ENCODE assay signal across 9 cellular contexts in the genomic region with DNA sequence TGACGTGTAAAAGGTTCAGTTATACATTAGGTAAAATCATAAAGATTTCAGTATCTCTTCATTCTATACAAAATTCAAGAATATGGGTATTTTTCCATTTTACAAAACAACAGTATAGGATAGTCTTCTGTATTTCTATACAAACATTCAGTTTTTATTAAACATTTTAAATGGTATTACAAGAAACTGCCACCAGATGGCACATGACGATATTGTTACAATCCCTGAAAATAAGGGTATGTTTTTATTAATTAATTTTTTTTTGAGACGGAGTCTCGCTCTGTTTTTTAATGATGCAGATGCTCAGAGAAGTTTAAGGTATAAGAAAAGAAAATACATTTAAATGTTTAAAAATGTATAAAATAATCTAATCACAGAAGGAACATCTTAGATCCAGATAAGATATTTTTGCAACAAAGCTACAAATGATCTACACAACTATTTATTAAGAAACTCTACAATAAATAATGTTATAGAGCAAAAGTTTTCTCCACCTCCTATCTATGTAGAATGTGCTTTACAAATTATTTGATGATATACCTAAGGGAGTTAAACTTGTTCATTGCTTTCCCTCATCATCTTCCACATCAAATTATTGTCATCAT. TPM values are rescaled to one million over a fixed set of nuclear protein-coding genes. Genes with fewer than 3 reads are reported as not detected.
DNase-seq lines count a peak whose midpoint lies in the region; ATAC-seq and TF ChIP-seq lines count a peak whose summit lies in the region.
"Had no signal": no experiment of that assay in that cellular context is flagged by ENCODE, and none has a peak within 500 bp of the region (broad histone marks: within the 10 kb centered on the region; RNA-seq: fewer than 3 reads in every experiment).

No MANE protein-coding gene starts in this region.

- no peak overlapping the region for H3K4me3 Mint-ChIP-seq in activated naive CD4-positive, alpha-beta T cell treated with anti-CD3 and anti-CD28 coated beads for 36 hours
- H3K4me3 Mint-ChIP-seq in T-helper 1 cell treated with Interleukin-12 subunit alpha and Interleukin-12 subunit beta and Interleukin-4 antibody, amounts not matched to agents 30 μg/mL and 1 μg/mL, for 36 hours = no peak overlapping the region
- H3K4me3 Mint-ChIP-seq: dendritic cell treated with granulocyte-macrophage colony-stimulating factor and Interleukin-4, amounts not matched to agents 40 ng/mL and 50 ng/mL, for 4 days had no signal

- DNase-seq in activated naive CD4-positive, alpha-beta T cell treated with anti-CD3 and anti-CD28 coated beads for 36 hours = peak; percentile 35
- no peak for DNase-seq in activated naive CD4-positive, alpha-beta T cell treated with anti-CD3 and anti-CD28 coated beads, Interleukin-2, amount 50 U/mL, for 72 hours (ENCODE audit: low spot score in 2 of 2)
- DNase-seq in M059J (ENCODE audit: low read depth) (peak; percentile 63), fibroblast of the conjunctiva (ENCODE audit: low read depth) (peak; percentile 23), sigmoid colon (no peak), GM19240 (ENCODE audit: insufficient read length, low spot score) (no peak)

- H3K27me3 Mint-ChIP-seq in activated naive CD4-positive, alpha-beta T cell treated with anti-CD3 and anti-CD28 coated beads for 36 hours (ENCODE audit: low read depth) = no peaks in the 10 kb centered on the region
- H3K27me3 Mint-ChIP-seq in T-helper 1 cell treated with Interleukin-12 subunit alpha and Interleukin-12 subunit beta and Interleukin-4 antibody, amounts not matched to agents 30 μg/mL and 1 μg/mL, for 36 hours (ENCODE audit: low read depth) = no peaks in the 10 kb centered on the region
- H3K27me3 Mint-ChIP-seq: dendritic cell treated with granulocyte-macrophage colony-stimulating factor and Interleukin-4, amounts not matched to agents 40 ng/mL and 50 ng/mL, for 4 days had no signal

- TF ChIP-seq EP300 in sigmoid colon (IDR thresholded peaks at IDR 0.05) = no peak

- no peak overlapping the region for H3K4me3 ChIP-seq in sigmoid colon

- no peak for ATAC-seq in activated naive CD4-positive, alpha-beta T cell treated with anti-CD3 and anti-CD28 coated beads, Interleukin-2, amount 50 U/mL, for 72 hours
- ATAC-seq in HG03108 (IDR thresholded peaks at IDR 0.05; ENCODE audit: unreplicated experiment) = no peak

- intact Hi-C loops in activated naive CD4-positive, alpha-beta T cell treated with anti-CD3 and anti-CD28 coated beads for 36 hours (cut with micrococcal nuclease) = loop anchor here (1.0 kb wide), 3 partner anchors 39 to 94 kb away; a partner anchor contains a TSS
- intact Hi-C loops in sigmoid colon (cut with DNase I) = loop anchor here (2.0 kb wide), 2 partner anchors 69 to 447 kb away; a partner anchor contains a TSS

- no peak overlapping the region for H3K27ac ChIP-seq in sigmoid colon

- CTCF ChIA-PET in activated naive CD4-positive, alpha-beta T cell treated with anti-CD3 and anti-CD28 coated beads for 36 hours (lab: Charles Lee) = interaction anchor here (0.6 to 3.3 kb wide), 24 partner anchors 12 to 452 kb away, joined by 3 to 24 read pairs (median 5); a partner anchor contains a TSS

- H3K4me1 Mint-ChIP-seq in activated naive CD4-positive, alpha-beta T cell treated with anti-CD3 and anti-CD28 coated beads for 36 hours (ENCODE audit: low read depth) = peaks cover 3% of the 10 kb centered on the region
- peaks cover 9% of the 10 kb centered on the region for H3K4me1 Mint-ChIP-seq in T-helper 1 cell treated with Interleukin-12 subunit alpha and Interleukin-12 subunit beta and Interleukin-4 antibody, amounts not matched to agents 30 μg/mL and 1 μg/mL, for 36 hours (ENCODE audit: low read depth)

- H3K4me1 ChIP-seq in sigmoid colon = peaks cover 0 to 7% (median 0%) of the 10 kb centered on the region in 4 donors

- no peaks in the 10 kb centered on the region for H3K9me3 ChIP-seq in sigmoid colon

- TF ChIP-seq CTCF in sigmoid colon (IDR thresholded peaks at IDR 0.05) = peak in 3 of 4 experiments; percentile 35 to 61 (median 43)

- H3K36me3 ChIP-seq in sigmoid colon = no peaks in the 10 kb centered on the region

- no peak for TF ChIP-seq POLR2A in sigmoid colon (IDR thresholded peaks at IDR 0.05)

- H3K27ac Mint-ChIP-seq in activated naive CD4-positive, alpha-beta T cell treated with anti-CD3 and anti-CD28 coated beads for 36 hours = no peak overlapping the region
- no peak overlapping the region for H3K27ac Mint-ChIP-seq in activated naive CD4-positive, alpha-beta T cell treated with anti-CD3 and anti-CD28 coated beads, Interleukin-2, amount 50 U/mL, for 72 hours
- peak overlapping the region; percentile 31 for H3K27ac Mint-ChIP-seq in T-helper 1 cell treated with Interleukin-12 subunit alpha and Interleukin-12 subunit beta and Interleukin-4 antibody, amounts not matched to agents 30 μg/mL and 1 μg/mL, for 36 hours
- H3K27ac Mint-ChIP-seq: dendritic cell treated with granulocyte-macrophage colony-stimulating factor and Interleukin-4, amounts not matched to agents 40 ng/mL and 50 ng/mL, for 4 days had no signal

- no peaks in the 10 kb centered on the region for H3K9me3 Mint-ChIP-seq in activated naive CD4-positive, alpha-beta T cell treated with anti-CD3 and anti-CD28 coated beads for 36 hours
- no peaks in the 10 kb centered on the region for H3K9me3 Mint-ChIP-seq in activated naive CD4-positive, alpha-beta T cell treated with anti-CD3 and anti-CD28 coated beads, Interleukin-2, amount 50 U/mL, for 72 hours
- H3K9me3 Mint-ChIP-seq in T-helper 1 cell treated with Interleukin-12 subunit alpha and Interleukin-12 subunit beta and Interleukin-4 antibody, amounts not matched to agents 30 μg/mL and 1 μg/mL, for 36 hours = no peaks in the 10 kb centered on the region
- H3K9me3 Mint-ChIP-seq: dendritic cell treated with granulocyte-macrophage colony-stimulating factor and Interleukin-4, amounts not matched to agents 40 ng/mL and 50 ng/mL, for 4 days had no signal

- peaks cover 39% of the 10 kb centered on the region for H3K36me3 Mint-ChIP-seq in activated naive CD4-positive, alpha-beta T cell treated with anti-CD3 and anti-CD28 coated beads for 36 hours (ENCODE audit: low read depth)
- H3K36me3 Mint-ChIP-seq in activated naive CD4-positive, alpha-beta T cell treated with anti-CD3 and anti-CD28 coated beads, Interleukin-2, amount 50 U/mL, for 72 hours = peaks cover 5 to 23% of the 10 kb centered on the region in 2 donors
- H3K36me3 Mint-ChIP-seq in T-helper 1 cell treated with Interleukin-12 subunit alpha and Interleukin-12 subunit beta and Interleukin-4 antibody, amounts not matched to agents 30 μg/mL and 1 μg/mL, for 36 hours (ENCODE audit: low read depth) = peaks cover 40% of the 10 kb centered on the region

- WGBS in sigmoid colon, 2 donors = 8 to 21% methylated on average over 4 of the region's 4 CpGs

- H3K27me3 ChIP-seq in sigmoid colon = no peaks in the 10 kb centered on the region

RNA-seq across cellular contexts. Expression of a gene that starts 23.5 kb away (rescaled TPM):
- total RNA-seq in activated naive CD4-positive, alpha-beta T cell treated with anti-CD3 and anti-CD28 coated beads for 36 hours = 10 to 100 TPM; 13.6 to 14.3 TPM
- 10 to 100 TPM; 21.6 to 28.3 TPM for total RNA-seq in activated naive CD4-positive, alpha-beta T cell treated with anti-CD3 and anti-CD28 coated beads, Interleukin-2, amount 50 U/mL, for 72 hours
- total RNA-seq in M059J (2014; rRNA removed; shearing (Covaris generic)) = 7.5 and 12.4 TPM in 2 replicates
- 10 to 100 TPM; 15.5 to 33.9 (median 22.9) TPM for total RNA-seq in sigmoid colon
- 1 to 10 TPM; 5.4 to 8.3 (median 7.2) TPM for polyA plus RNA-seq in sigmoid colon

RNA-seq across cellular contexts. Expression of a gene that starts 35.7 kb away (rescaled TPM):
- 10 to 100 TPM; 43.9 to 50.9 TPM for total RNA-seq in activated naive CD4-positive, alpha-beta T cell treated with anti-CD3 and anti-CD28 coated beads for 36 hours
- 10 to 100 TPM; 54.4 to 55.3 TPM for total RNA-seq in activated naive CD4-positive, alpha-beta T cell treated with anti-CD3 and anti-CD28 coated beads, Interleukin-2, amount 50 U/mL, for 72 hours
- total RNA-seq in M059J (2014; rRNA removed; shearing (Covaris generic)) = 1.7 and 1.9 TPM in 2 replicates
- total RNA-seq in sigmoid colon = 1 to 10 TPM in 3 of 4 donors, under 1 TPM in 1; 0.71 to 2.4 (median 1.4) TPM
- polyA plus RNA-seq in sigmoid colon = 1 to 10 TPM; 1.8 to 4.4 (median 2.1) TPM

RNA-seq across cellular contexts. Expression of a gene that starts 51.6 kb away (rescaled TPM):
- total RNA-seq in activated naive CD4-positive, alpha-beta T cell treated with anti-CD3 and anti-CD28 coated beads for 36 hours = under 1 TPM; 0.15 to 0.43 TPM
- total RNA-seq in activated naive CD4-positive, alpha-beta T cell treated with anti-CD3 and anti-CD28 coated beads, Interleukin-2, amount 50 U/mL, for 72 hours = 1 to 10 TPM; 1.1 to 1.3 TPM
- not detected in 2 replicates for total RNA-seq in M059J (2014; rRNA removed; shearing (Covaris generic))
- under 1 TPM; under 0.01 to 0.49 (median 0.34) TPM for total RNA-seq in sigmoid colon
- 10 to 100 TPM; 63.1 to 87.9 (median 85.8) TPM for polyA plus RNA-seq in sigmoid colon

Comparison
In these comparisons a context has a peak if more than half of its experiments do, and no peak if none do; other contexts are left out.
1. DNase-seq: peak in activated naive CD4-positive, alpha-beta T cell treated with anti-CD3 and anti-CD28 coated beads for 36 hours (single experiment), M059J (single experiment) and fibroblast of the conjunctiva (single experiment); none in activated naive CD4-positive, alpha-beta T cell treated with anti-CD3 and anti-CD28 coated beads, Interleukin-2, amount 50 U/mL, for 72 hours (0 of 2), sigmoid colon (single experiment) and GM19240 (single experiment).
2. RNA of a gene that starts 35.7 kb away (total RNA-seq): 54.4 to 55.3 TPM in activated naive CD4-positive, alpha-beta T cell treated with anti-CD3 and anti-CD28 coated beads, Interleukin-2, amount 50 U/mL, for 72 hours and 43.9 to 50.9 TPM in activated naive CD4-positive, alpha-beta T cell treated with anti-CD3 and anti-CD28 coated beads for 36 hours; 1.7 to 1.9 TPM in M059J and 0.71 to 2.4 TPM in sigmoid colon; every median in the first group is over 10 times any median in the second.